ENCODE assay signal across 8 cellular contexts in the genomic region with DNA sequence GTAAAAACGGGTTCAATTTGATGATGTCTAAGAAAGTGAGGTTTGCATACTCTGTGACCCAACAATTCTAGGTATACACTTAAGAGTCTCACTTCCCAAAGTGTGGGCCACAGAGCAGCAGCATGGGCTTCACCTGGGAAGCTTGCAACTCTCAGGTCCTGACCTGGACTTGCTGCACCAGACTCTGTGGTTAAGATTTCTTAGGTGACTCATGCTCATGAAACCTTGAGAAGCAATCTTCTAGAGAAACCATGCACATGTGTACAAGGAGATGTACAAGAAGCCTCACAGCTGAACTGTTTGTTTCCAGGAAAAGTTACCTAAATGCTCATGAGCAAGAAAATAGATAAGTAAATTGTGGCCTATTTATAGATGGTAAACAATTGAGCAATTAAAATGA. TPM values are rescaled to one million over a fixed set of nuclear protein-coding genes. Genes with fewer than 3 reads are reported as not detected.
A peak's percentile ranks its signal among the peaks of the same experiment; 100 is the strongest.
DNase-seq lines count a peak whose midpoint lies in the region; ATAC-seq lines count a peak whose summit lies in the region.

No MANE protein-coding gene starts in this region.

- H3K27ac Mint-ChIP-seq in activated CD4-positive, alpha-beta memory T cell treated with anti-CD3 and anti-CD28 coated beads, Interleukin-2, amount 10 ng/mL, durations not matched to agents 7 days and 5 days: no peak overlapping the region
- no peak overlapping the region for H3K27ac Mint-ChIP-seq in stimulated activated effector memory CD8-positive, alpha-beta T cell treated with anti-CD3 and anti-CD28 coated beads, Interleukin-12 subunit alpha, Interleukin-12 subunit beta, amount 100 ng/mL, for 72 hours

- H3K27me3 Mint-ChIP-seq in activated CD4-positive, alpha-beta memory T cell treated with anti-CD3 and anti-CD28 coated beads, Interleukin-2, amount 10 ng/mL, durations not matched to agents 7 days and 5 days: no peaks in the 10 kb centered on the region

- POLR2A ChIA-PET in activated CD4-positive, alpha-beta memory T cell treated with anti-CD3 and anti-CD28 coated beads, Interleukin-2, amount 10 ng/mL, durations not matched to agents 7 days and 5 days (lab: Charles Lee): interaction anchor here (1.1 to 1.6 kb wide), 2 partner anchors 22 to 44 kb away, joined by 3 to 5 read pairs; a partner anchor contains a TSS

- H3K4me1 Mint-ChIP-seq in activated CD4-positive, alpha-beta memory T cell treated with anti-CD3 and anti-CD28 coated beads, Interleukin-2, amount 10 ng/mL, durations not matched to agents 7 days and 5 days: peaks cover 23% of the 10 kb centered on the region
- peaks cover 16% of the 10 kb centered on the region for H3K4me1 Mint-ChIP-seq in stimulated activated effector memory CD8-positive, alpha-beta T cell treated with anti-CD3 and anti-CD28 coated beads, Interleukin-12 subunit alpha, Interleukin-12 subunit beta, amount 100 ng/mL, for 72 hours

- CTCF ChIA-PET in activated CD4-positive, alpha-beta memory T cell treated with anti-CD3 and anti-CD28 coated beads, Interleukin-2, amount 10 ng/mL, durations not matched to agents 7 days and 5 days (lab: Charles Lee): interaction anchor here (4.0 kb wide), 1 partner anchor 43 kb away, joined by 24 read pairs; no protein-coding TSS in a partner anchor

- peak; percentile 19 for DNase-seq in stimulated activated CD4-positive, alpha-beta T cell treated with anti-CD3 and anti-CD28 coated beads, Interleukin-15, amount 100 ng/mL, for 24 hours
- DNase-seq in stimulated activated CD4-positive, alpha-beta T cell treated with anti-CD3 and anti-CD28 coated beads, Interleukin-4, amount 100 ng/mL, for 1 hour: no peak
- peak; percentile 21 for DNase-seq in activated CD4-positive, alpha-beta memory T cell treated with anti-CD3 and anti-CD28 coated beads, Interleukin-2, amount 10 ng/mL, durations not matched to agents 7 days and 5 days
- DNase-seq in stimulated activated effector memory CD8-positive, alpha-beta T cell treated with anti-CD3 and anti-CD28 coated beads, Interleukin-12 subunit alpha, Interleukin-12 subunit beta, amount 100 ng/mL, for 72 hours (ENCODE audit: low spot score in 2 of 2): no peak
- no peak for DNase-seq in DMS153 (lab: John Stamatoyannopoulos, UW)
- no peak for DNase-seq in SKM-1 (lab: John Stamatoyannopoulos, UW; ENCODE audit: unreplicated experiment)
- no peak for DNase-seq in posterior cingulate gyrus

- intact Hi-C loops in posterior cingulate gyrus (cut with DNase I): no loop called here

- H3K36me3 Mint-ChIP-seq in activated CD4-positive, alpha-beta memory T cell treated with anti-CD3 and anti-CD28 coated beads, Interleukin-2, amount 10 ng/mL, durations not matched to agents 7 days and 5 days (ENCODE audit: low read depth): peaks cover 13% of the 10 kb centered on the region
- H3K36me3 Mint-ChIP-seq in stimulated activated effector memory CD8-positive, alpha-beta T cell treated with anti-CD3 and anti-CD28 coated beads, Interleukin-12 subunit alpha, Interleukin-12 subunit beta, amount 100 ng/mL, for 72 hours: peaks cover 24% of the 10 kb centered on the region

- no peaks in the 10 kb centered on the region for H3K9me3 Mint-ChIP-seq in activated CD4-positive, alpha-beta memory T cell treated with anti-CD3 and anti-CD28 coated beads, Interleukin-2, amount 10 ng/mL, durations not matched to agents 7 days and 5 days
- H3K9me3 Mint-ChIP-seq in stimulated activated effector memory CD8-positive, alpha-beta T cell treated with anti-CD3 and anti-CD28 coated beads, Interleukin-12 subunit alpha, Interleukin-12 subunit beta, amount 100 ng/mL, for 72 hours: no peaks in the 10 kb centered on the region

- no peak overlapping the region for H3K4me3 Mint-ChIP-seq in activated CD4-positive, alpha-beta memory T cell treated with anti-CD3 and anti-CD28 coated beads, Interleukin-2, amount 10 ng/mL, durations not matched to agents 7 days and 5 days
- H3K4me3 Mint-ChIP-seq in stimulated activated effector memory CD8-positive, alpha-beta T cell treated with anti-CD3 and anti-CD28 coated beads, Interleukin-12 subunit alpha, Interleukin-12 subunit beta, amount 100 ng/mL, for 72 hours: no peak overlapping the region

- ATAC-seq in HG02885 (IDR thresholded peaks at IDR 0.05; ENCODE audit: poor library complexity, unreplicated experiment): peak; percentile 89
- peak; percentile 77 for ATAC-seq in stimulated activated effector memory CD8-positive, alpha-beta T cell treated with anti-CD3 and anti-CD28 coated beads, Interleukin-12 subunit alpha, Interleukin-12 subunit beta, amount 100 ng/mL, for 72 hours

RNA-seq across cellular contexts. Expression of a gene that starts 30.0 kb away (rescaled TPM):
- 10 to 100 TPM; 53.8 to 56.8 TPM for total RNA-seq in activated CD4-positive, alpha-beta memory T cell treated with anti-CD3 and anti-CD28 coated beads, Interleukin-2, amount 10 ng/mL, durations not matched to agents 7 days and 5 days

RNA-seq across cellular contexts. Expression of a gene that starts 43.8 kb away (rescaled TPM):
- 10 to 100 TPM; 33.0 to 36.0 TPM for total RNA-seq in activated CD4-positive, alpha-beta memory T cell treated with anti-CD3 and anti-CD28 coated beads, Interleukin-2, amount 10 ng/mL, durations not matched to agents 7 days and 5 days

RNA-seq across cellular contexts. Expression of a gene that starts 44.0 kb away (rescaled TPM):
- 10 to 100 TPM; 27.5 to 29.2 TPM for total RNA-seq in activated CD4-positive, alpha-beta memory T cell treated with anti-CD3 and anti-CD28 coated beads, Interleukin-2, amount 10 ng/mL, durations not matched to agents 7 days and 5 days

Comparison
In these comparisons a context has a peak if more than half of its experiments do, and no peak if none do; other contexts are left out.
1. DNase-seq: peak in stimulated activated CD4-positive, alpha-beta T cell treated with anti-CD3 and anti-CD28 coated beads, Interleukin-15, amount 100 ng/mL, for 24 hours (single experiment) and activated CD4-positive, alpha-beta memory T cell treated with anti-CD3 and anti-CD28 coated beads, Interleukin-2, amount 10 ng/mL, durations not matched to agents 7 days and 5 days (single experiment); none in stimulated activated CD4-positive, alpha-beta T cell treated with anti-CD3 and anti-CD28 coated beads, Interleukin-4, amount 100 ng/mL, for 1 hour (single experiment), stimulated activated effector memory CD8-positive, alpha-beta T cell treated with anti-CD3 and anti-CD28 coated beads, Interleukin-12 subunit alpha, Interleukin-12 subunit beta, amount 100 ng/mL, for 72 hours (0 of 2), DMS153 (single experiment), SKM-1 (single experiment) and posterior cingulate gyrus (0 of 10).